Comparison of ENCODE assay signal across 14 cellular contexts in genomic region chr20:5945963-5946362, GRCh38. TPM values are rescaled to one million over a fixed set of nuclear protein-coding genes. Genes with fewer than 3 reads are reported as not detected.
DNase-seq lines count a peak whose midpoint lies in the region; ATAC-seq and TF ChIP-seq lines count a peak whose summit lies in the region.
"Had no signal": no experiment of that assay in that cellular context is flagged by ENCODE, and none has a peak within 500 bp of the region (broad histone marks: within the 10 kb centered on the region; RNA-seq: fewer than 3 reads in every experiment).

No MANE protein-coding gene starts in this region.

- CTCF ChIA-PET in RWPE1 (lab: Yijun Ruan, JAX): no interaction called here

- H3K36me3 ChIP-seq in ACC112 (ENCODE audit: insufficient read depth, low read length): peaks cover 32% of the 10 kb centered on the region
- peaks cover 45% of the 10 kb centered on the region for H3K36me3 ChIP-seq in upper lobe of right lung

- DNase-seq in EL (peak; percentile 81), RWPE1 (ENCODE audit: low spot score) (peak; percentile 81), fibroblast of gingiva (ENCODE audit: low read depth) (peak; percentile 43), NCI-H1417 (lab: John Stamatoyannopoulos, UW) (no peak), NCI-H510A (lab: John Stamatoyannopoulos, UW) (no peak), upper lobe of right lung (no peak)
- DNase-seq: activated gamma-delta T cell, DMS53, NCI-H1694, OCI-M1, upper lobe of left lung had no signal

- H3K79me2 ChIP-seq in ACC112 (ENCODE audit: control insufficient read depth, insufficient read depth, low read length, unreplicated experiment): peaks cover 34% of the 10 kb centered on the region

- H3K4me1 ChIP-seq in ACC112 (ENCODE audit: control insufficient read depth, insufficient read depth, low read length, unreplicated experiment) (peaks cover 38% of the 10 kb centered on the region), upper lobe of right lung (peaks cover 10% of the 10 kb centered on the region)

- H3K4me3 ChIP-seq in ACC112 (ENCODE audit: low read depth, low read length): no peak overlapping the region
- H3K4me3 ChIP-seq in upper lobe of right lung: no peak overlapping the region
- H3K4me3 ChIP-seq: right atrium auricular region, upper lobe of left lung had no signal

- no peaks in the 10 kb centered on the region for H3K27me3 ChIP-seq in ACC112 (ENCODE audit: insufficient read depth, low read length)
- H3K27me3 ChIP-seq in upper lobe of right lung: no peaks in the 10 kb centered on the region
- H3K27me3 ChIP-seq: right atrium auricular region, upper lobe of left lung had no signal

- intact Hi-C loops in upper lobe of right lung (cut with DNase I): no loop called here

- TF ChIP-seq CTCF in RWPE1 (conservative IDR thresholded peaks at IDR 0.05; ENCODE audit: low read depth) (no peak), upper lobe of right lung (IDR thresholded peaks at IDR 0.05) (no peak)

- no peak overlapping the region for H2AFZ ChIP-seq in ACC112 (ENCODE audit: low read length, unreplicated experiment)

- ATAC-seq in upper lobe of right lung: no peak

- H3K9me3 ChIP-seq in upper lobe of right lung: no peaks in the 10 kb centered on the region
- H3K9me3 ChIP-seq: right atrium auricular region, upper lobe of left lung had no signal

- POLR2A ChIA-PET in RWPE1 (lab: Yijun Ruan, JAX; ENCODE audit: low non-redundant PET): no interaction called here

- H3K27ac ChIP-seq in ACC112 (ENCODE audit: low read depth, low read length) (peak overlapping the region; percentile 63), RWPE1 (no peak overlapping the region), upper lobe of right lung (no peak overlapping the region)
- H3K27ac ChIP-seq: HL-60, right atrium auricular region, upper lobe of left lung had no signal

RNA-seq across cellular contexts. Expression of gene TRMT6, which starts 4.4 kb away (rescaled TPM):
- 8.5 TPM for total RNA-seq in upper lobe of right lung

RNA-seq across cellular contexts. Expression of gene MCM8, which starts 4.5 kb away (rescaled TPM):
- 5.2 TPM for total RNA-seq in upper lobe of right lung

RNA-seq across cellular contexts. Expression of gene CHGB, which starts 34.7 kb away (rescaled TPM):
- not detected for total RNA-seq in upper lobe of right lung

RNA-seq across cellular contexts. Expression of gene CRLS1, which starts 60.0 kb away (rescaled TPM):
- total RNA-seq in upper lobe of right lung: 45.3 TPM

Comparison
In these comparisons a context has a peak if more than half of its experiments do, and no peak if none do; other contexts are left out.
1. DNase-seq: peak in EL (single experiment), RWPE1 (single experiment) and fibroblast of gingiva (single experiment); none in NCI-H1417 (0 of 3), NCI-H510A (single experiment) and upper lobe of right lung (single experiment).